Comparison of ENCODE assay signal across 35 cellular contexts in genomic region chr6:164040994-164041393, GRCh38.
A peak's percentile ranks its signal among the peaks of the same experiment; 100 is the strongest.
DNase-seq lines count a peak whose midpoint lies in the region; ATAC-seq, FAIRE-seq and TF ChIP-seq lines count a peak whose summit lies in the region.
"Had no signal": no experiment of that assay in that cellular context is flagged by ENCODE, and none has a peak within 500 bp of the region (broad histone marks: within the 10 kb centered on the region; RNA-seq: fewer than 3 reads in every experiment).

No MANE protein-coding gene starts in this region.

- no peak for TF ChIP-seq CTCF in HepG2 (CRISPR knock-in tag; IDR thresholded peaks at IDR 0.05)
- TF ChIP-seq CTCF in right lobe of liver (IDR thresholded peaks at IDR 0.05): no peak
- TF ChIP-seq CTCF in HEK293 (tag by site-specific recombination; IDR thresholded peaks at IDR 0.05): no peak
- no peak for TF ChIP-seq CTCF in osteoblast (IDR thresholded peaks at IDR 0.05; ENCODE audit: extremely low read depth, low read depth, low read length)

- H3K9ac ChIP-seq in HepG2 (ENCODE audit: insufficient read depth, low read depth, low read length): no peak overlapping the region
- H3K9ac ChIP-seq: BLaER1; BLaER1 treated with 17β-estradiol and CSF1 and Interleukin-3, amounts not matched to agents 10 nM and 100 nM had no signal

- H3K4me1 ChIP-seq in HepG2 (ENCODE audit: insufficient read depth, low read length): no peaks in the 10 kb centered on the region
- no peaks in the 10 kb centered on the region for H3K4me1 ChIP-seq in right lobe of liver
- no peaks in the 10 kb centered on the region for H3K4me1 ChIP-seq in HEK293 (ENCODE audit: control insufficient read depth, insufficient read depth, low read length)
- H3K4me1 ChIP-seq in osteoblast (ENCODE audit: insufficient read depth, low read length): no peaks in the 10 kb centered on the region
- H3K4me1 ChIP-seq: A549, BE2C, Caco-2 had no signal

- no peak for FAIRE-seq in HepG2 (lab: Jason Lieb, UNC)
- FAIRE-seq: A204.1, A549, D721Med had no signal

- in situ Hi-C loops in HepG2 (cut with HindIII; ENCODE audit: extremely low pct_ligation_motif_present, low pct_unique_long_range_greater_than_20kb): no loop called here

- H4K20me1 ChIP-seq in HepG2 (ENCODE audit: insufficient read depth, low read length): no peaks in the 10 kb centered on the region
- H4K20me1 ChIP-seq in osteoblast (ENCODE audit: insufficient read depth, low read length): no peaks in the 10 kb centered on the region
- H4K20me1 ChIP-seq: BLaER1; BLaER1 treated with 17β-estradiol and CSF1 and Interleukin-3, amounts not matched to agents 10 nM and 100 nM had no signal

- H3K36me3 ChIP-seq in HepG2 (replicated peaks in 1 of 2; ENCODE audit: control insufficient read depth in 1 of 2, insufficient read depth in 2 of 2, low read length in 2 of 2) (no peaks in the 10 kb centered on the region), right lobe of liver (no peaks in the 10 kb centered on the region), HEK293 (ENCODE audit: control insufficient read depth in 2 of 2, insufficient read depth in 1 of 2, low read length in 2 of 2) (no peaks in the 10 kb centered on the region), osteoblast (ENCODE audit: insufficient read depth, low read length) (no peaks in the 10 kb centered on the region)
- H3K36me3 ChIP-seq: BE2C; BLaER1; BLaER1 treated with 17β-estradiol and CSF1 and Interleukin-3, amounts not matched to agents 10 nM and 100 nM had no signal

- ATAC-seq in HepG2 (no peak), right lobe of liver (no peak), GM18858 (IDR thresholded peaks at IDR 0.05; ENCODE audit: unreplicated experiment) (no peak)
- ATAC-seq: A549; CD8-positive, alpha-beta T cell had no signal

- CTCF ChIA-PET in HepG2 (lab: Yijun Ruan, JAX; ENCODE audit: low intra/inter-chr PET ratio, low total read pairs) (no interaction called here), HEK293 (lab: Yijun Ruan, JAX) (interaction anchor here (0.6 kb wide), 1 partner anchor 26 kb away, joined by 3 read pairs; no protein-coding TSS in a partner anchor)

- H3K4me3 ChIP-seq in HepG2 (replicated peaks in 1 of 3; ENCODE audit: insufficient read depth in 1 of 3, low read depth in 2 of 3, low read length in 3 of 3) (no peak overlapping the region), right lobe of liver (no peak overlapping the region), HEK293 (ENCODE audit: low read depth, low read length) (no peak overlapping the region), osteoblast (ENCODE audit: insufficient read depth, low read length) (no peak overlapping the region)
- H3K4me3 ChIP-seq: A549; BLaER1; BLaER1 treated with 17β-estradiol and CSF1 and Interleukin-3, amounts not matched to agents 10 nM and 100 nM had no signal

- H3K27me3 ChIP-seq in HepG2 (ENCODE audit: control insufficient read depth in 1 of 2, insufficient read depth in 2 of 2, low read length in 2 of 2) (no peaks in the 10 kb centered on the region; a peak in 1 of 5 replicates), right lobe of liver (no peaks in the 10 kb centered on the region), osteoblast (ENCODE audit: insufficient read depth, low read length) (no peaks in the 10 kb centered on the region)
- H3K27me3 ChIP-seq: BE2C; BLaER1; BLaER1 treated with 17β-estradiol and CSF1 and Interleukin-3, amounts not matched to agents 10 nM and 100 nM had no signal

- no peak overlapping the region for H2AFZ ChIP-seq in HepG2 (ENCODE audit: low read length)
- H2AFZ ChIP-seq in osteoblast (ENCODE audit: low read length): no peak overlapping the region

- no peak overlapping the region for H3K4me2 ChIP-seq in HepG2 (ENCODE audit: low read depth, low read length)
- H3K4me2 ChIP-seq in osteoblast (ENCODE audit: insufficient read depth, low read length): no peak overlapping the region
- H3K4me2 ChIP-seq: A549; BLaER1; BLaER1 treated with 17β-estradiol and CSF1 and Interleukin-3, amounts not matched to agents 10 nM and 100 nM had no signal

- no peak overlapping the region for H3K27ac ChIP-seq in HepG2 (ENCODE audit: extremely low read length, insufficient read depth, low read length)
- H3K27ac ChIP-seq in right lobe of liver: no peak overlapping the region
- H3K27ac ChIP-seq in HEK293 (ENCODE audit: extremely low read depth, low read depth, low read length): no peak overlapping the region
- no peak overlapping the region for H3K27ac ChIP-seq in osteoblast (ENCODE audit: low read depth, low read length)
- H3K27ac ChIP-seq: 22Rv1; A549; BLaER1; BLaER1 treated with 17β-estradiol and CSF1 and Interleukin-3, amounts not matched to agents 10 nM and 100 nM; C4-2B had no signal

- no peak for TF ChIP-seq POLR2A in HepG2 (IDR thresholded peaks at IDR 0.05; ENCODE audit: insufficient read depth in 1 of 2, low read depth in 2 of 2, low read length in 2 of 2)
- no peak for TF ChIP-seq POLR2A in right lobe of liver (IDR thresholded peaks at IDR 0.05)

- no peak for TF ChIP-seq EP300 in HepG2 (IDR thresholded peaks at IDR 0.05; ENCODE audit: low read depth in 2 of 2, low read length in 2 of 2)
- TF ChIP-seq EP300 in HepG2 (CRISPR knock-in tag; IDR thresholded peaks at IDR 0.05; ENCODE audit: borderline replicate concordance): no peak

- BruUV-seq in HepG2 (replicated peaks; lab: Mats Ljungman, UMichigan): no TSS peak

- no peak for DNase-seq in HepG2 (ENCODE audit: low spot score)
- no peak for DNase-seq in right lobe of liver
- DNase-seq in COLO829 (ENCODE audit: low spot score): peak; percentile 31
- DNase-seq in osteoblast (ENCODE audit: insufficient read length, low spot score, missing footprints): peak; percentile 8
- no peak for DNase-seq in NOMO-1 treated with dmso at 0.1 percent for 144 hours (lab: John Stamatoyannopoulos, UW; ENCODE audit: unreplicated experiment)
- DNase-seq in Kasumi-1 (lab: John Stamatoyannopoulos, UW): no peak
- DNase-seq: 8988T; ACHN; AML-193; BE2C; C1 segment of cervical spinal cord; Caco-2; Calu3; CD4-positive, alpha-beta memory T cell; CD4-positive, alpha-beta T cell; CD4-positive, CD25-positive, alpha-beta regulatory T cell; CD8-positive, alpha-beta memory T cell; CD8-positive, alpha-beta T cell; COR-L47; DMS 273 treated with DMSO at 0.1 percent for 48 hours; DMS153; DMS53; DMS79; DMS79 treated with DMSO at 0.1 percent for 48 hours; DND-41; EL had no signal

- WGBS in HepG2 (ENCODE audit: low lambda C conversion rate): 9% methylated on average over 2 of the region's 2 CpGs
- whole genome bisulfite sequencing in right lobe of liver (ENCODE audit: insufficient coverage, low coverage, low lambda C conversion rate, missing lambda C conversion rate): 71% methylated on average over 2 of the region's 2 CpGs

- no peak for TF ChIP-seq RAD21 in HepG2 (CRISPR knock-in tag; IDR thresholded peaks at IDR 0.05)

- H3K9me3 ChIP-seq in HepG2 (ENCODE audit: low read length): 0 out of 2 replicates have a peak, but pooled peaks cover 5% of the 10 kb centered on the region
- no peaks in the 10 kb centered on the region for H3K9me3 ChIP-seq in right lobe of liver
- H3K9me3 ChIP-seq in HEK293 (ENCODE audit: control insufficient read depth, insufficient read depth, low read depth, low read length): no peaks in the 10 kb centered on the region
- H3K9me3 ChIP-seq in osteoblast (ENCODE audit: low read depth, low read length): no peaks in the 10 kb centered on the region
- H3K9me3 ChIP-seq: A549, BE2C, Caco-2 had no signal

- H3K79me2 ChIP-seq in HepG2 (ENCODE audit: insufficient read depth, low read length): no peaks in the 10 kb centered on the region
- H3K79me2 ChIP-seq in osteoblast (ENCODE audit: insufficient read depth, low read length): no peaks in the 10 kb centered on the region

- intact Hi-C loops in HepG2 (cut with micrococcal nuclease; ENCODE audit: unreplicated experiment) (no loop called here), right lobe of liver (cut with DNase I) (no loop called here)

- POLR2A ChIA-PET in HepG2 (lab: Yijun Ruan, JAX): no interaction called here
- POLR2A ChIA-PET in HEK293 (lab: Yijun Ruan, JAX): no interaction called here

TF ChIP-seq in HepG2, 621 proteins besides CTCF, POLR2A, EP300 and RAD21:
- peak; percentile 91 for TF ChIP-seq CREB1 (IDR thresholded peaks at IDR 0.05)
- TF ChIP-seq CREB1 (CRISPR knock-in tag; IDR thresholded peaks at IDR 0.05): no peak
- no peak for TF ChIP-seq ATF5 (CRISPR knock-in tag; IDR thresholded peaks at IDR 0.05; ENCODE audit: low read depth)
- TF ChIP-seq ATF7 (IDR thresholded peaks at IDR 0.05): peak; percentile 84
- TF ChIP-seq ATF7 (CRISPR knock-in tag; IDR thresholded peaks at IDR 0.05): no peak

TF ChIP-seq in HEK293, 187 proteins besides CTCF, POLR2A, EP300 and RAD21 (continues in another document):
- TF ChIP-seq TCF7L2 (IDR thresholded peaks at IDR 0.05; ENCODE audit: borderline replicate concordance, low read depth, low read length): no peak
- TF ChIP-seq ZBTB10 (tag by site-specific recombination; IDR thresholded peaks at IDR 0.05): no peak
- no peak for TF ChIP-seq ZNF175 (tag by site-specific recombination; IDR thresholded peaks at IDR 0.05)
- TF ChIP-seq ZNF416 (tag by site-specific recombination; IDR thresholded peaks at IDR 0.05): no peak
- no peak for TF ChIP-seq ZNF555 (tag by site-specific recombination; conservative IDR thresholded peaks at IDR 0.05)
- TF ChIP-seq ZNF626 (tag by site-specific recombination; IDR thresholded peaks at IDR 0.05): no peak
- no peak for TF ChIP-seq ZBTB20 (tag by site-specific recombination; IDR thresholded peaks at IDR 0.05)

Comparison
In these comparisons a context has a peak if more than half of its experiments do, and no peak if none do; other contexts are left out.
1. DNase-seq: peak in COLO829 (single experiment) and osteoblast (single experiment); none in HepG2 (single experiment), right lobe of liver (0 of 3), NOMO-1 treated with dmso at 0.1 percent for 144 hours (single experiment) and Kasumi-1 (0 of 2).
2. Of the 63 proteins assayed by ChIP-seq in both HepG2 and HEK293: peak only in HepG2: none; only in HEK293: ATF2; in both: none; in neither: 62.